Comparison of ENCODE assay signal across 22 cellular contexts in genomic region chr3:43032217-43032545, GRCh38. TPM values are rescaled to one million over a fixed set of nuclear protein-coding genes. Genes with fewer than 3 reads are reported as not detected.
A peak's percentile ranks its signal among the peaks of the same experiment; 100 is the strongest.
DNase-seq lines count a peak whose midpoint lies in the region; ATAC-seq and TF ChIP-seq lines count a peak whose summit lies in the region.
"Had no signal": no experiment of that assay in that cellular context is flagged by ENCODE, and none has a peak within 500 bp of the region (broad histone marks: within the 10 kb centered on the region; RNA-seq: fewer than 3 reads in every experiment).

No MANE protein-coding gene starts in this region.

- H3K4me3 Mint-ChIP-seq in central memory CD8-positive, alpha-beta T cell: no peak overlapping the region
- H3K4me3 Mint-ChIP-seq: CD14-positive monocyte; CD4-positive, alpha-beta T cell; CD8-positive, alpha-beta memory T cell had no signal

- no peak for TF ChIP-seq POLR2A in sigmoid colon (IDR thresholded peaks at IDR 0.05)

- no peaks in the 10 kb centered on the region for H3K9me3 Mint-ChIP-seq in central memory CD8-positive, alpha-beta T cell
- H3K9me3 Mint-ChIP-seq: CD4-positive, alpha-beta T cell had no signal

- H3K4me1 ChIP-seq in sigmoid colon: peaks cover 0 to under 1% (median 0%) of the 10 kb centered on the region in 4 donors
- H3K4me1 ChIP-seq: A549; BE2C; BLaER1 treated with 17β-estradiol and CSF1 and Interleukin-3, amounts not matched to agents 10 nM and 100 nM had no signal

- no peak overlapping the region for H3K4me3 ChIP-seq in sigmoid colon
- H3K4me3 ChIP-seq: A549; BLaER1 treated with 17β-estradiol and CSF1 and Interleukin-3, amounts not matched to agents 10 nM and 100 nM; GM12878; GM23248 had no signal

- H3K27me3 ChIP-seq in sigmoid colon: no peaks in the 10 kb centered on the region
- H3K27me3 ChIP-seq: BE2C; BLaER1 treated with 17β-estradiol and CSF1 and Interleukin-3, amounts not matched to agents 10 nM and 100 nM had no signal

- H3K9me3 ChIP-seq in sigmoid colon: no peaks in the 10 kb centered on the region
- H3K9me3 ChIP-seq: A549; BE2C; BLaER1 treated with 17β-estradiol and CSF1 and Interleukin-3, amounts not matched to agents 10 nM and 100 nM had no signal

- no peak for DNase-seq in central memory CD8-positive, alpha-beta T cell (ENCODE audit: low spot score in 2 of 2)
- DNase-seq in islet precursor cell (peak; percentile 29), sigmoid colon (peak; percentile 53), NCI-H1930 (lab: John Stamatoyannopoulos, UW) (no peak), SW 1271 (lab: John Stamatoyannopoulos, UW) (no peak), MV-4-11 (lab: John Stamatoyannopoulos, UW) (no peak)
- DNase-seq: 8988T; ACHN; AML-193; BE2C; CD4-positive, alpha-beta T cell; CD8-positive, alpha-beta memory T cell; DMS 273 treated with DMSO at 0.1 percent for 48 hours; DMS79; GDM1; H7; HCEC 1CT had no signal

- no peak for TF ChIP-seq EP300 in sigmoid colon (IDR thresholded peaks at IDR 0.05)

- H3K27me3 Mint-ChIP-seq in central memory CD8-positive, alpha-beta T cell: no peaks in the 10 kb centered on the region
- H3K27me3 Mint-ChIP-seq: CD4-positive, alpha-beta T cell; CD8-positive, alpha-beta memory T cell had no signal

- intact Hi-C loops in sigmoid colon (cut with DNase I): no loop called here

- peak overlapping the region; percentile 44 for H3K27ac Mint-ChIP-seq in central memory CD8-positive, alpha-beta T cell (ENCODE audit: low read depth)
- H3K27ac Mint-ChIP-seq: CD4-positive, alpha-beta T cell had no signal

- H3K36me3 Mint-ChIP-seq in central memory CD8-positive, alpha-beta T cell (ENCODE audit: insufficient read depth): no peaks in the 10 kb centered on the region
- H3K36me3 Mint-ChIP-seq: CD14-positive monocyte; CD8-positive, alpha-beta memory T cell had no signal

- no peak for TF ChIP-seq CTCF in sigmoid colon (IDR thresholded peaks at IDR 0.05)

- no peak for ATAC-seq in central memory CD8-positive, alpha-beta T cell (replicated peaks; ENCODE audit: extremely low read depth, poor library complexity, severe bottlenecking)
- ATAC-seq: A549 had no signal

- peaks cover 32% of the 10 kb centered on the region for H3K4me1 Mint-ChIP-seq in central memory CD8-positive, alpha-beta T cell

- no peak overlapping the region for H3K27ac ChIP-seq in sigmoid colon
- H3K27ac ChIP-seq: A549; BLaER1 treated with 17β-estradiol and CSF1 and Interleukin-3, amounts not matched to agents 10 nM and 100 nM; GM23248 had no signal

- WGBS in sigmoid colon, 2 donors: 96 to 97% methylated on average over 15 of the region's 15 CpGs

- no peaks in the 10 kb centered on the region for H3K36me3 ChIP-seq in sigmoid colon
- H3K36me3 ChIP-seq: BE2C; BLaER1 treated with 17β-estradiol and CSF1 and Interleukin-3, amounts not matched to agents 10 nM and 100 nM had no signal

RNA-seq across cellular contexts. Expression of gene GASK1A, which starts 53.1 kb away (rescaled TPM):
- total RNA-seq in sigmoid colon: 10 to 100 TPM in 3 of 4 donors, 1 to 10 TPM in 1; 8.1 to 32.7 (median 18.1) TPM
- 1 to 10 TPM in 2 of 3 donors, under 1 TPM in 1; 0.92 to 1.8 (median 1.2) TPM for polyA plus RNA-seq in sigmoid colon
- total RNA-seq: CD8-positive, alpha-beta memory T cell had no signal
- polyA plus RNA-seq: A549; CD14-positive monocyte; CD8-positive, alpha-beta memory T cell; GM12878 had no signal

Comparison
In these comparisons a context has a peak if more than half of its experiments do, and no peak if none do; other contexts are left out.
1. DNase-seq: peak in islet precursor cell (single experiment) and sigmoid colon (single experiment); none in central memory CD8-positive, alpha-beta T cell (0 of 2), NCI-H1930 (0 of 2), SW 1271 (0 of 2) and MV-4-11 (single experiment).